Comparison of ENCODE assay signal across 18 cellular contexts in genomic region chr12:95443458-95443857, GRCh38.
"Had no signal": no experiment of that assay in that cellular context is flagged by ENCODE, and none has a peak within 500 bp of the region (broad histone marks: within the 10 kb centered on the region; RNA-seq: fewer than 3 reads in every experiment).

No MANE protein-coding gene starts in this region.

- H3K36me3 Mint-ChIP-seq: activated naive CD8-positive, alpha-beta T cell had no signal

- H3K9me3 ChIP-seq: body of pancreas, colonic mucosa, esophagus squamous epithelium, pancreas, thyroid gland had no signal

- H3K36me3 ChIP-seq: colonic mucosa, esophagus squamous epithelium, pancreas, thyroid gland had no signal

- H3K27me3 ChIP-seq: body of pancreas, colonic mucosa, pancreas, thyroid gland had no signal

- H3K4me3 Mint-ChIP-seq: activated CD4-positive, alpha-beta T cell treated with anti-CD3 and anti-CD28 coated beads, Interleukin-2, amount 10 ng/mL, durations not matched to agents 7 days and 5 days; activated naive CD8-positive, alpha-beta T cell; activated T-cell treated with anti-CD3 and anti-CD28 coated beads, Interleukin-2, amount 50 U/mL, for 72 hours; neural crest cell; T-helper 17 cell had no signal

- ATAC-seq: activated T-cell treated with anti-CD3 and anti-CD28 coated beads, Interleukin-2, amount 50 U/mL, for 72 hours; body of pancreas; left colon; pancreas; T-helper 17 cell had no signal

- H3K27ac Mint-ChIP-seq: activated CD4-positive, alpha-beta T cell treated with anti-CD3 and anti-CD28 coated beads, Interleukin-2, amount 10 ng/mL, durations not matched to agents 7 days and 5 days; activated naive CD8-positive, alpha-beta T cell; activated T-cell treated with anti-CD3 and anti-CD28 coated beads, Interleukin-2, amount 50 U/mL, for 72 hours; T-helper 17 cell had no signal

- DNase-seq: activated CD4-positive, alpha-beta T cell treated with anti-CD3 and anti-CD28 coated beads, Interleukin-2, amount 10 ng/mL, durations not matched to agents 7 days and 5 days; activated CD8-positive, alpha-beta memory T cell treated with anti-CD3 and anti-CD28 coated beads, Interleukin-2, amount 50 U/mL, for 48 hours; activated gamma-delta T cell; activated T-cell treated with anti-CD3 and anti-CD28 coated beads, Interleukin-2, amount 50 U/mL, for 72 hours; amniotic stem cell; body of pancreas; central memory CD4-positive, alpha-beta T cell; colonic mucosa; esophagus squamous epithelium; left colon; midbrain; pancreas; stimulated activated CD4-positive, alpha-beta T cell treated with anti-CD3 and anti-CD28 coated beads, Interleukin-1b, Interleukin-23, amount 100 ng/mL, for 48 hours; T-helper 17 cell; thyroid gland had no signal

- H3K4me1 ChIP-seq: esophagus squamous epithelium, pancreas, thyroid gland had no signal

- H3K4me3 ChIP-seq: body of pancreas, colonic mucosa, esophagus squamous epithelium, lung, pancreas, thyroid gland had no signal

- H3K27ac ChIP-seq: colonic mucosa, esophagus squamous epithelium, pancreas, thyroid gland had no signal

- H3K9me3 Mint-ChIP-seq: activated T-cell treated with anti-CD3 and anti-CD28 coated beads, Interleukin-2, amount 50 U/mL, for 72 hours; neural crest cell had no signal
